29 cellular contexts compared by ENCODE assay signal in the genomic region with DNA sequence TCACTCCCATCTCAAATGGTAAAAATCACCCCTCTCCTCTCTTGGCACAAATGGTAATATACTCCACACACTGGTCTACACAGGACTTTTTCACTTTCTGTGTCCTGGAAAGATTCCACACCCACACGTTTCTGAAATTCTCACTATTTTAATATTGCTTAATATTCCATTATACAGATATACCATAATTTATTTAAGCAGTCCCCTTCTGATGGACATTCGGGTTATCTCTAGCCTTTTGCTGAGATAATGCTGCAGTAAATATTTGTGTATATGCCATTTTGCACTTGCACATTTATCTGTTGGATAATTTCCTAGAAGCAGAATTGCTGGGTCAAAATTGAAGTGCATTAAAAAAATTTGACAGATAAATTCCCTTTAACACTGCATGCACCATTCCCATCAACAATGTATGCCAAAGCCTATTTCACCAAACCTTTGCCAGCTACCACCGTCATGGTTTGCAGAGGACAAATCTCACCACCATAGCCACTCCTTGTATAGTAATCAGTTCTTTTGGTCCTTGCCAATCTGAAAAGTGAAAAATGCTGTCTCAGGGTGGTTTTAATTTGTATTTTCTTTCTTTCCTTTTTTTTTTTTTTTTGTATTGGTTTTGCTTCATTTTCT. TPM values are rescaled to one million over a fixed set of nuclear protein-coding genes. Genes with fewer than 3 reads are reported as not detected.
"Had no signal": no experiment of that assay in that cellular context is flagged by ENCODE, and none has a peak within 500 bp of the region (broad histone marks: within the 10 kb centered on the region; RNA-seq: fewer than 3 reads in every experiment).

No MANE protein-coding gene starts in this region.

- H3K9me3 Mint-ChIP-seq: dendritic cell treated with granulocyte-macrophage colony-stimulating factor and Interleukin-4, amounts not matched to agents 40 ng/mL and 50 ng/mL, for 4 days; effector memory CD8-positive, alpha-beta T cell; endodermal cell; mesothelial cell of epicardium; naive thymus-derived CD4-positive, alpha-beta T cell had no signal

- H3K4me1 Mint-ChIP-seq: naive thymus-derived CD4-positive, alpha-beta T cell had no signal

- H3K27ac Mint-ChIP-seq: dendritic cell treated with granulocyte-macrophage colony-stimulating factor and Interleukin-4, amounts not matched to agents 40 ng/mL and 50 ng/mL, for 4 days; effector memory CD8-positive, alpha-beta T cell; endodermal cell; mesothelial cell of epicardium; naive thymus-derived CD4-positive, alpha-beta T cell had no signal

- H3K27me3 ChIP-seq: colonic mucosa, gastrocnemius medialis had no signal

- H3K36me3 Mint-ChIP-seq: mesothelial cell of epicardium; naive thymus-derived CD4-positive, alpha-beta T cell had no signal

- H3K36me3 ChIP-seq: colonic mucosa, esophagus squamous epithelium, gastrocnemius medialis, heart right ventricle, left lung, lower lobe of right lung had no signal

- H3K4me3 ChIP-seq: colonic mucosa, esophagus squamous epithelium, gastrocnemius medialis, heart right ventricle, left lung, lower lobe of right lung had no signal

- H3K4me1 ChIP-seq: colonic mucosa, esophagus squamous epithelium, left lung, lower lobe of right lung had no signal

- H3K4me3 Mint-ChIP-seq: dendritic cell treated with granulocyte-macrophage colony-stimulating factor and Interleukin-4, amounts not matched to agents 40 ng/mL and 50 ng/mL, for 4 days; effector memory CD8-positive, alpha-beta T cell; endodermal cell; mesothelial cell of epicardium; naive thymus-derived CD4-positive, alpha-beta T cell had no signal

- H3K9me3 ChIP-seq: colonic mucosa, esophagus squamous epithelium, gastrocnemius medialis, heart right ventricle, left lung, lower lobe of right lung had no signal

- H3K27ac ChIP-seq: colonic mucosa, epithelial cell of prostate, esophagus squamous epithelium, gastrocnemius medialis, heart right ventricle, left lung, lower lobe of right lung had no signal

- DNase-seq: colonic mucosa; cortex of kidney; effector CD8-positive, alpha-beta T cell; effector memory CD8-positive, alpha-beta T cell; endodermal cell; erythroblast; esophagus squamous epithelium; foreskin fibroblast; foreskin melanocyte; gastrocnemius medialis; glutamatergic neuron; head of caudate nucleus; heart right ventricle; hippocampal formation; left cardiac atrium; left lung; left ventricle myocardium superior; lower lobe of right lung; mesenchymal stem cell; naive thymus-derived CD4-positive, alpha-beta T cell had no signal

RNA-seq across cellular contexts. Expression of a gene that starts 15.5 kb away (rescaled TPM):
- total RNA-seq: dermis microvascular lymphatic vessel endothelial cell; esophagus mucosa; esophagus squamous epithelium; gastrocnemius medialis; glomerular endothelial cell; left cardiac atrium; lower lobe of right lung; lung microvascular endothelial cell; mesenteric fat pad; mononuclear cell; naive thymus-derived CD4-positive, alpha-beta T cell had no signal
